ENCODE assay signal across 12 cellular contexts in the genomic region with DNA sequence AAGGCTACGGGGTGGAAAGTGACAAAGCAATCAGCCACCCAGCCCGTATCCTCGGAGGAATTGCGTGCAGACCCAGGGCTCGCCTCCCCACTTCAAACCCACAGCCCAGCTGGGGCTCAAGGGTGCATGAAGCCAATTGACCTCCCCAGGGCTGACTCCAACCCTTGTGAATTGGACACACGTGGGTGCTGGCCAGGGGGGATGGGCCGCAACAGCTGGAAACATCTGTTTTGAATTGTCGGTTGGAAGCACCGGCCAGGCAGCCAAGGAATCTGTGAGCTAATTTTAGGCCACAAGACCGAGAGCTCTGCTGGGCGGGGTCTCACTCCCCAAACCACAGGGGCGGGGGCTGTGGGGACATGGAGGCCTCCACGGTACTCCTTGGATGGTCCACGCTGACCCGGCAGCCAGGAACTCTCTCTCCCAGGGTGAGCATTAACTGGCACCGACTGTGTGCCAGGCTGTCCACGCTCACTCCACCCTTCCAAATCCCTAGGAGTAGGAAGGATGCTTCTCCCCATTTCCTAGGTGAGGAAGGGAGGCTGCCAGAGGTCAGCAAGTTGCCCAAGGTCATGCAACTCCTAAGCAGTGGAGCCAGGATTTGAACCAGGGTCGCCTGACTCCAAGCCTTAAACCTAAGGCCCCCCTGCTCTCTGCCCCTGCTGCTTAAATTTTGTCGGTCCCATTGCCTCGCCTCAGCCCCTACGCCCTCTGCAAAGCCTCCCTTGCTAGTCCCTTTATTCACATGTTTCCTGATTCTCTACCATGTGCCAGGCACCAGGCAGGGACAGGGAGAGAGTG. TPM values are rescaled to one million over a fixed set of nuclear protein-coding genes. Genes with fewer than 3 reads are reported as not detected.
DNase-seq lines count a peak whose midpoint lies in the region; ATAC-seq, FAIRE-seq and TF ChIP-seq lines count a peak whose summit lies in the region.
"Had no signal": no experiment of that assay in that cellular context is flagged by ENCODE, and none has a peak within 500 bp of the region (broad histone marks: within the 10 kb centered on the region; RNA-seq: fewer than 3 reads in every experiment).

No MANE protein-coding gene starts in this region.

- peak overlapping the region; percentile 21 for H3K9ac ChIP-seq in astrocyte (ENCODE audit: low read length)

- peaks cover 17% of the 10 kb centered on the region for H3K4me1 Mint-ChIP-seq in GM23338
- peaks cover 18% of the 10 kb centered on the region for H3K4me1 Mint-ChIP-seq in astrocyte (ENCODE audit: low read depth, unreplicated experiment)

- no peaks in the 10 kb centered on the region for H3K9me3 Mint-ChIP-seq in GM23338
- H3K9me3 Mint-ChIP-seq in astrocyte (ENCODE audit: unreplicated experiment) = no peaks in the 10 kb centered on the region

- 38% methylated on average over 21 of the region's 21 CpGs for WGBS in right cardiac atrium

- no peaks in the 10 kb centered on the region for H3K79me2 ChIP-seq in GM23338 (replicated peaks; ENCODE audit: insufficient read depth)
- no peaks in the 10 kb centered on the region for H3K79me2 ChIP-seq in astrocyte (ENCODE audit: insufficient read depth, low read length)

- intact Hi-C loops in right cardiac atrium (cut with DNase I) = loop anchor here in 1 of 4 donors (5.0 kb wide), 1 partner anchor 32 kb away; no protein-coding TSS in a partner anchor

- H3K36me3 Mint-ChIP-seq in GM23338 (ENCODE audit: low read depth) (no peaks in the 10 kb centered on the region), astrocyte (ENCODE audit: low read depth, unreplicated experiment) (peaks cover 2% of the 10 kb centered on the region)

- H3K27ac Mint-ChIP-seq in GM23338 = no peak overlapping the region
- H3K27ac Mint-ChIP-seq in astrocyte (ENCODE audit: unreplicated experiment) = no peak overlapping the region

- ATAC-seq in GM23338 (no peak), right cardiac atrium (peak; percentile 75 to 86)
- ATAC-seq in activated CD4-positive, CD25-positive, alpha-beta regulatory T cell treated with anti-CD3 and anti-CD28 coated beads, Interleukin-2, amount 50 U/mL, for 24 hours = no peak

- no peaks in the 10 kb centered on the region; the same call in 1 of the 2 replicates for H3K4me1 ChIP-seq in GM23338 (ENCODE audit: insufficient read depth)
- peaks cover 25% of the 10 kb centered on the region for H3K4me1 ChIP-seq in astrocyte (ENCODE audit: insufficient read depth, low read length)
- no peaks in the 10 kb centered on the region for H3K4me1 ChIP-seq in right cardiac atrium (ENCODE audit: control insufficient read depth, insufficient read depth, low read length)

- H3K9me2 ChIP-seq in GM23338 (ENCODE audit: insufficient read depth) = no peaks in the 10 kb centered on the region

- TF ChIP-seq CTCF in GM23338 (conservative IDR thresholded peaks at IDR 0.05; ENCODE audit: low read depth in 2 of 2) (no peak), astrocyte (IDR thresholded peaks at IDR 0.05; ENCODE audit: insufficient read depth, low read depth, low read length) (no peak)

- DNase-seq in GM23338 (ENCODE audit: low spot score) (no peak), astrocyte (ENCODE audit: low read depth) (peak; percentile 84), right cardiac atrium (peak; percentile 77 to 92 (median 91)), stromal cell of bone marrow (ENCODE audit: low read depth) (peak; percentile 85), substantia nigra (lab: John Stamatoyannopoulos, UW) (no peak), NCI-H1048 (lab: John Stamatoyannopoulos, UW) (no peak), NCI-H1105 treated with DMSO at 0.1 percent for 48 hours (lab: John Stamatoyannopoulos, UW) (no peak)
- DNase-seq: DMS79 treated with DMSO at 0.1 percent for 48 hours; stimulated activated CD8-positive, alpha-beta memory T cell treated with anti-CD3 and anti-CD28 coated beads, Interleukin-4, amount 100 ng/mL, for 48 hours had no signal

- no peaks in the 10 kb centered on the region for H4K20me1 ChIP-seq in GM23338 (replicated peaks; ENCODE audit: insufficient read depth)
- no peaks in the 10 kb centered on the region for H4K20me1 ChIP-seq in astrocyte (ENCODE audit: insufficient read depth, low read length)

- H3K4me3 ChIP-seq in GM23338 = no peak overlapping the region
- H3K4me3 ChIP-seq in astrocyte (ENCODE audit: insufficient read depth, low read depth, low read length) = no peak overlapping the region
- no peak overlapping the region for H3K4me3 ChIP-seq in right cardiac atrium (ENCODE audit: low read length)

- H3F3A ChIP-seq in GM23338 (replicated peaks; ENCODE audit: low read depth) = 0 out of 2 replicates have a peak, but pooled peaks cover 6% of the 10 kb centered on the region

- H3K4me2 ChIP-seq in GM23338 (no peak overlapping the region), astrocyte (ENCODE audit: low read length) (peak overlapping the region; percentile 50)

- H3K36me3 ChIP-seq in GM23338 (ENCODE audit: insufficient read depth) = no peaks in the 10 kb centered on the region
- no peaks in the 10 kb centered on the region for H3K36me3 ChIP-seq in astrocyte (ENCODE audit: insufficient read depth, low read length)

- H3K27me3 ChIP-seq in GM23338 (ENCODE audit: insufficient read depth) (no peaks in the 10 kb centered on the region), astrocyte (ENCODE audit: insufficient read depth, low read length) (no peaks in the 10 kb centered on the region), right cardiac atrium (ENCODE audit: control insufficient read depth, insufficient read depth) (no peaks in the 10 kb centered on the region)

- FAIRE-seq in astrocyte (lab: Jason Lieb, UNC) = no peak

- peaks cover 8% of the 10 kb centered on the region for H3K27me3 Mint-ChIP-seq in GM23338 (ENCODE audit: insufficient read depth, low read depth, poor library complexity)
- H3K27me3 Mint-ChIP-seq in astrocyte (ENCODE audit: low read depth, unreplicated experiment) = peaks cover 2% of the 10 kb centered on the region

- H3K27ac ChIP-seq in GM23338 (ENCODE audit: low read depth) (no peak overlapping the region), astrocyte (ENCODE audit: low read depth, low read length) (no peak overlapping the region), right cardiac atrium (ENCODE audit: low read length) (no peak overlapping the region), substantia nigra (ENCODE audit: low read depth, low read length, poor library complexity, severe bottlenecking) (no peak overlapping the region)

- H3K4me3 Mint-ChIP-seq in GM23338 (no peak overlapping the region), astrocyte (ENCODE audit: unreplicated experiment) (no peak overlapping the region)

- H3K9me3 ChIP-seq in astrocyte (ENCODE audit: insufficient read depth, low read depth, low read length) (no peaks in the 10 kb centered on the region), right cardiac atrium (ENCODE audit: control insufficient read depth, low read length) (no peaks in the 10 kb centered on the region)

- H2AFZ ChIP-seq in GM23338 (peak overlapping the region; percentile 94), astrocyte (ENCODE audit: low read depth, low read length) (no peak overlapping the region)

TF ChIP-seq in GM23338, 12 proteins besides CTCF, POLR2A, EP300 and RAD21 (continues in another document):
- TF ChIP-seq ZNF331 (CRISPR knock-in tag; IDR thresholded peaks at IDR 0.05; ENCODE audit: low read depth) (no peak), JUNB (IDR thresholded peaks at IDR 0.05; ENCODE audit: unreplicated experiment) (no peak), POLR2AphosphoS5 (IDR thresholded peaks at IDR 0.05; ENCODE audit: low read depth) (no peak), STAT1 (IDR thresholded peaks at IDR 0.05; ENCODE audit: unreplicated experiment) (no peak), EZH2phosphoT487 (IDR thresholded peaks at IDR 0.05; ENCODE audit: unreplicated experiment) (no peak)
- TF ChIP-seq, protein P1, sequence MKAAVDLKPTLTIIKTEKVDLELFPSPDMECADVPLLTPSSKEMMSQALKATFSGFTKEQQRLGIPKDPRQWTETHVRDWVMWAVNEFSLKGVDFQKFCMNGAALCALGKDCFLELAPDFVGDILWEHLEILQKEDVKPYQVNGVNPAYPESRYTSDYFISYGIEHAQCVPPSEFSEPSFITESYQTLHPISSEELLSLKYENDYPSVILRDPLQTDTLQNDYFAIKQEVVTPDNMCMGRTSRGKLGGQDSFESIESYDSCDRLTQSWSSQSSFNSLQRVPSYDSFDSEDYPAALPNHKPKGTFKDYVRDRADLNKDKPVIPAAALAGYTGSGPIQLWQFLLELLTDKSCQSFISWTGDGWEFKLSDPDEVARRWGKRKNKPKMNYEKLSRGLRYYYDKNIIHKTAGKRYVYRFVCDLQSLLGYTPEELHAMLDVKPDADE (IDR thresholded peaks at IDR 0.05) = no peak

RNA-seq across cellular contexts. Expression of a gene that starts 11.9 kb away (rescaled TPM):
- total RNA-seq in GM23338 (2014; rRNA removed; shearing (Covaris generic)) = 0.07 and 0.35 TPM in 2 replicates
- polyA plus RNA-seq in GM23338 (2016; fragmentation: Nextera tagmentation; extraction: Ambion mirVana) (0.06 TPM in 1 of 2 replicates, not detected in the other), right cardiac atrium (3.2 TPM)
- total RNA-seq in astrocyte (0.91 and 1.8 TPM in 2 replicates), right cardiac atrium (1 to 10 TPM; 1.8 to 3.5 (median 2.6) TPM)
- total RNA-seq: dermis microvascular lymphatic vessel endothelial cell, SK-MEL-5 had no signal

RNA-seq across cellular contexts. Expression of a gene that starts 24.0 kb away (rescaled TPM):
- total RNA-seq in GM23338 (2014; rRNA removed; shearing (Covaris generic)) = 0.56 TPM in 1 of 2 replicates, not detected in the other
- polyA plus RNA-seq in GM23338 (2016; fragmentation: Nextera tagmentation; extraction: Ambion mirVana) = 0.16 TPM in 1 of 2 replicates, not detected in the other
- 4.9 and 5.8 TPM in 2 replicates for total RNA-seq in astrocyte
- total RNA-seq in right cardiac atrium = 1 to 10 TPM; 2.9 to 6.2 (median 4.7) TPM
- polyA plus RNA-seq in right cardiac atrium = 1.9 TPM

RNA-seq across cellular contexts. Expression of a gene that starts 47.3 kb away (rescaled TPM):
- total RNA-seq in GM23338 (2014; rRNA removed; shearing (Covaris generic)) = 88.0 and 123 TPM in 2 replicates
- polyA plus RNA-seq in GM23338 (2016; fragmentation: Nextera tagmentation; extraction: Ambion mirVana) (110 and 129 TPM in 2 replicates), right cardiac atrium (457 TPM)
- total RNA-seq in astrocyte (121 and 124 TPM in 2 replicates), right cardiac atrium (100 to 1,000 TPM; 276 to 363 (median 303) TPM)

RNA-seq across cellular contexts. Expression of a gene that starts 48.8 kb away (rescaled TPM):
- total RNA-seq in GM23338 (2014; rRNA removed; shearing (Covaris generic)) = 112 and 123 TPM in 2 replicates
- polyA plus RNA-seq in GM23338 (2016; fragmentation: Nextera tagmentation; extraction: Ambion mirVana) (49.7 and 49.8 TPM in 2 replicates), right cardiac atrium (14.2 TPM)
- total RNA-seq in astrocyte (39.9 and 48.4 TPM in 2 replicates), right cardiac atrium (10 to 100 TPM; 21.1 to 27.7 (median 25.6) TPM)

Comparison
In these comparisons a context has a peak if more than half of its experiments do, and no peak if none do; other contexts are left out.
1. ATAC-seq: peak in right cardiac atrium (2 of 2); none in GM23338 (single experiment) and activated CD4-positive, CD25-positive, alpha-beta regulatory T cell treated with anti-CD3 and anti-CD28 coated beads, Interleukin-2, amount 50 U/mL, for 24 hours (0 of 2).
2. DNase-seq: peak in astrocyte (single experiment), right cardiac atrium (3 of 3) and stromal cell of bone marrow (single experiment); none in GM23338 (single experiment), substantia nigra (0 of 49), NCI-H1048 (single experiment) and NCI-H1105 treated with DMSO at 0.1 percent for 48 hours (single experiment).